In the genomic region with DNA sequence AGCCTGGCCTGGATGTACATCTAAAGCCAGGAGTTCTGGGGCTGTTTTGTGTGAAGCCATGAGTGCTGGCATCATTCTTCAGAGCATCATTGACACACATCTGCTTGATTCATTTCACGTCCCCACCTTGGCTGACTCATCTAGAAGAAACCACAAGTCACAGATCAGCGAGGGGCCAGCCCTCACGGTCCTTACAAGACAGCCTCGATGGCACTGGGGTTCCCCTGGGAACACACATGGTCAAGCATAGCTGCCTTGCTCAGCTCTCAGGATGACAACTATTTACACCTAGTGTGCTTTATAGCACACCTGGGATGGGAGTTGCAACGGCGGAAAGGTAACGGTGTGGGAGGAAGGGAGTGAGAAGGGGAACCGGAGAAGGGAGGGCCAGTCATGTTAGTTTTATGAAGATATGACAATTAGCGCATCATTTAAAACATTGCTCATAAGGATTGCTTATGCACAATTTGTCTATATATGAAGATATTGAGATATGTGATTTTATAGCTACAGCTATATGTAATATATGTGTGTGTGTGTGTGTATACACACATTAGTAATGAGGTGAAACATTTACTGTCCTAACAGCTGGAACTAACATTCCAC, we compare ENCODE assay signal across 8 cellular contexts.
DNase-seq lines count a peak whose midpoint lies in the region; ATAC-seq lines count a peak whose summit lies in the region.

No MANE protein-coding gene starts in this region.

- H3K36me3 Mint-ChIP-seq in activated CD4-positive, alpha-beta T cell treated with anti-CD3 and anti-CD28 coated beads for 36 hours (ENCODE audit: low read depth), result peaks cover 4% of the 10 kb centered on the region
- H3K36me3 Mint-ChIP-seq in activated CD8-positive, alpha-beta T cell treated with anti-CD3 and anti-CD28 coated beads, Interleukin-2, amount 10 ng/mL, durations not matched to agents 7 days and 5 days (ENCODE audit: low read depth), result peaks cover under 1% of the 10 kb centered on the region
- no peaks in the 10 kb centered on the region for H3K36me3 Mint-ChIP-seq in stimulated activated effector memory CD8-positive, alpha-beta T cell treated with anti-CD3 and anti-CD28 coated beads, Interleukin-12 subunit alpha, Interleukin-12 subunit beta, amount 100 ng/mL, for 72 hours

- ATAC-seq in activated CD4-positive, alpha-beta T cell treated with anti-CD3 and anti-CD28 coated beads for 36 hours, result peak; percentile 95
- peak; percentile 92 for ATAC-seq in HG02938 (IDR thresholded peaks at IDR 0.05; ENCODE audit: unreplicated experiment)
- ATAC-seq in activated CD8-positive, alpha-beta T cell treated with anti-CD3 and anti-CD28 coated beads, Interleukin-2, amount 10 ng/mL, durations not matched to agents 7 days and 5 days, result peak; percentile 57
- peak; percentile 99 for ATAC-seq in stimulated activated effector memory CD8-positive, alpha-beta T cell treated with anti-CD3 and anti-CD28 coated beads, Interleukin-12 subunit alpha, Interleukin-12 subunit beta, amount 100 ng/mL, for 72 hours

- no peaks in the 10 kb centered on the region for H3K36me3 ChIP-seq in SJCRH30

- peak; percentile 81 for DNase-seq in activated CD4-positive, alpha-beta T cell treated with anti-CD3 and anti-CD28 coated beads for 36 hours
- DNase-seq in activated CD4-positive, alpha-beta T cell treated with anti-CD3 and anti-CD28 coated beads for 1 hour, result no peak
- peak; percentile 55 for DNase-seq in activated CD8-positive, alpha-beta T cell treated with anti-CD3 and anti-CD28 coated beads, Interleukin-2, amount 10 ng/mL, durations not matched to agents 7 days and 5 days
- peak; percentile 42 to 86 for DNase-seq in stimulated activated effector memory CD8-positive, alpha-beta T cell treated with anti-CD3 and anti-CD28 coated beads, Interleukin-12 subunit alpha, Interleukin-12 subunit beta, amount 100 ng/mL, for 72 hours (ENCODE audit: low spot score in 2 of 2)
- no peak for DNase-seq in SJCRH30
- DNase-seq in HuH-7.5 (ENCODE audit: low spot score), result no peak
- no peak for DNase-seq in NCI-H1092 (lab: John Stamatoyannopoulos, UW)

- H3K27ac ChIP-seq in SJCRH30, result no peak overlapping the region

- peaks cover 5% of the 10 kb centered on the region; the same call in 1 of the 2 replicates for H3K27me3 ChIP-seq in SJCRH30

- peaks cover 11% of the 10 kb centered on the region for H3K9me3 Mint-ChIP-seq in activated CD4-positive, alpha-beta T cell treated with anti-CD3 and anti-CD28 coated beads for 36 hours (ENCODE audit: low read depth)
- peaks cover 7% of the 10 kb centered on the region for H3K9me3 Mint-ChIP-seq in activated CD8-positive, alpha-beta T cell treated with anti-CD3 and anti-CD28 coated beads, Interleukin-2, amount 10 ng/mL, durations not matched to agents 7 days and 5 days (ENCODE audit: insufficient read depth)
- H3K9me3 Mint-ChIP-seq in stimulated activated effector memory CD8-positive, alpha-beta T cell treated with anti-CD3 and anti-CD28 coated beads, Interleukin-12 subunit alpha, Interleukin-12 subunit beta, amount 100 ng/mL, for 72 hours, result no peaks in the 10 kb centered on the region

- POLR2A ChIA-PET in activated CD4-positive, alpha-beta T cell treated with anti-CD3 and anti-CD28 coated beads for 36 hours (lab: Charles Lee), result interaction anchor here (0.6 kb wide), 1 partner anchor 80 kb away, joined by 3 read pairs; no protein-coding TSS in a partner anchor
- POLR2A ChIA-PET in activated CD8-positive, alpha-beta T cell treated with anti-CD3 and anti-CD28 coated beads, Interleukin-2, amount 10 ng/mL, durations not matched to agents 7 days and 5 days (lab: Charles Lee), result interaction anchor here (0.7 kb wide), 1 partner anchor 418 kb away, joined by 3 read pairs; a partner anchor contains a TSS

- CTCF ChIA-PET in activated CD4-positive, alpha-beta T cell treated with anti-CD3 and anti-CD28 coated beads for 36 hours (lab: Charles Lee), result interaction anchor here (0.7 to 1.4 kb wide), 4 partner anchors 9 to 925 kb away, joined by 3 read pairs; no protein-coding TSS in a partner anchor
- CTCF ChIA-PET in activated CD8-positive, alpha-beta T cell treated with anti-CD3 and anti-CD28 coated beads, Interleukin-2, amount 10 ng/mL, durations not matched to agents 7 days and 5 days (lab: Charles Lee), result interaction anchor here (0.7 to 1.1 kb wide), 4 partner anchors 9 to 43 kb away, joined by 3 to 6 read pairs (median 4); no protein-coding TSS in a partner anchor

- no peaks in the 10 kb centered on the region for H3K9me3 ChIP-seq in SJCRH30 (replicated peaks)

- H3K4me1 ChIP-seq in SJCRH30, result no peaks in the 10 kb centered on the region

- peaks cover 10% of the 10 kb centered on the region for H3K27me3 Mint-ChIP-seq in activated CD4-positive, alpha-beta T cell treated with anti-CD3 and anti-CD28 coated beads for 36 hours
- H3K27me3 Mint-ChIP-seq in activated CD8-positive, alpha-beta T cell treated with anti-CD3 and anti-CD28 coated beads, Interleukin-2, amount 10 ng/mL, durations not matched to agents 7 days and 5 days (ENCODE audit: low read depth), result peaks cover 23% of the 10 kb centered on the region

- peak overlapping the region; percentile 73 for H3K27ac Mint-ChIP-seq in activated CD4-positive, alpha-beta T cell treated with anti-CD3 and anti-CD28 coated beads for 36 hours
- no peak overlapping the region for H3K27ac Mint-ChIP-seq in activated CD8-positive, alpha-beta T cell treated with anti-CD3 and anti-CD28 coated beads, Interleukin-2, amount 10 ng/mL, durations not matched to agents 7 days and 5 days
- H3K27ac Mint-ChIP-seq in stimulated activated effector memory CD8-positive, alpha-beta T cell treated with anti-CD3 and anti-CD28 coated beads, Interleukin-12 subunit alpha, Interleukin-12 subunit beta, amount 100 ng/mL, for 72 hours, result peak overlapping the region; percentile 55

- no peak overlapping the region for H3K4me3 Mint-ChIP-seq in activated CD4-positive, alpha-beta T cell treated with anti-CD3 and anti-CD28 coated beads for 36 hours
- H3K4me3 Mint-ChIP-seq in activated CD8-positive, alpha-beta T cell treated with anti-CD3 and anti-CD28 coated beads, Interleukin-2, amount 10 ng/mL, durations not matched to agents 7 days and 5 days, result no peak overlapping the region
- H3K4me3 Mint-ChIP-seq in stimulated activated effector memory CD8-positive, alpha-beta T cell treated with anti-CD3 and anti-CD28 coated beads, Interleukin-12 subunit alpha, Interleukin-12 subunit beta, amount 100 ng/mL, for 72 hours, result peak overlapping the region; percentile 50

- intact Hi-C loops in activated CD4-positive, alpha-beta T cell treated with anti-CD3 and anti-CD28 coated beads for 36 hours (cut with DNase I, micrococcal nuclease), result loop anchor here (1.0 to 2.0 kb wide), 4 partner anchors 35 to 421 kb away; no protein-coding TSS in a partner anchor

- no peak overlapping the region for H3K4me3 ChIP-seq in SJCRH30

- peaks cover 26% of the 10 kb centered on the region for H3K4me1 Mint-ChIP-seq in activated CD4-positive, alpha-beta T cell treated with anti-CD3 and anti-CD28 coated beads for 36 hours
- peaks cover 43% of the 10 kb centered on the region for H3K4me1 Mint-ChIP-seq in activated CD8-positive, alpha-beta T cell treated with anti-CD3 and anti-CD28 coated beads, Interleukin-2, amount 10 ng/mL, durations not matched to agents 7 days and 5 days (ENCODE audit: low read depth)
- peaks cover 33% of the 10 kb centered on the region for H3K4me1 Mint-ChIP-seq in stimulated activated effector memory CD8-positive, alpha-beta T cell treated with anti-CD3 and anti-CD28 coated beads, Interleukin-12 subunit alpha, Interleukin-12 subunit beta, amount 100 ng/mL, for 72 hours

Comparison
In these comparisons a context has a peak if more than half of its experiments do, and no peak if none do; other contexts are left out.
1. DNase-seq: peak in activated CD4-positive, alpha-beta T cell treated with anti-CD3 and anti-CD28 coated beads for 36 hours (single experiment), activated CD8-positive, alpha-beta T cell treated with anti-CD3 and anti-CD28 coated beads, Interleukin-2, amount 10 ng/mL, durations not matched to agents 7 days and 5 days (single experiment) and stimulated activated effector memory CD8-positive, alpha-beta T cell treated with anti-CD3 and anti-CD28 coated beads, Interleukin-12 subunit alpha, Interleukin-12 subunit beta, amount 100 ng/mL, for 72 hours (2 of 2); none in activated CD4-positive, alpha-beta T cell treated with anti-CD3 and anti-CD28 coated beads for 1 hour (single experiment), SJCRH30 (0 of 2), HuH-7.5 (single experiment) and NCI-H1092 (single experiment).
2. Peak in every context shown above with its lines, with median percentiles within 50 percentile points of each other: ATAC-seq.